In the genomic region with DNA sequence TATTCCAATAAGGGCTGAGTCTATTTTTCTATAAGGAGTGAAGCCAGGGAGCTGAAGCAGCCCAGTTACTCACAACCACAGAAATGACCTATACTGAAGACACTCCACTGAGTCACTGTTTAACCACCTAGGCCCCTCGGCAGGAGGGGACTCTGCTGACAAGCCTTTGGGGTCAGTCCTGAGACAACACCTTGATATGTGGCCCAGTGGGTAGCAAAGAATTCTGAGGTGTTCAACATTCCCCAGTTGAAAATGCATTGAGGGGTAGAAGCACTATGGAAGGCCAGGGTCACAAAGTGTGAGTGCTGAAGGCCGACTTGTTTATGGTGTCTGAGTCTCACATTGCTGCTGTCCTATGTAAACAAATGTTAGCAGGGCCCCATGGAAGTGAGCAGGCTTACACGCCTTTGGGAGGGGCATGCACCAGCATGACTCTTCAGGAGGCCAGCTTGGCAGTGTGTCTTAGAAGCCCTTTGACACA, we compare ENCODE assay signal across 12 cellular contexts.
A peak's percentile ranks its signal among the peaks of the same experiment; 100 is the strongest.
DNase-seq lines count a peak whose midpoint lies in the region; ATAC-seq, FAIRE-seq and TF ChIP-seq lines count a peak whose summit lies in the region.
"Had no signal": no experiment of that assay in that cellular context is flagged by ENCODE, and none has a peak within 500 bp of the region (broad histone marks: within the 10 kb centered on the region; RNA-seq: fewer than 3 reads in every experiment).

No MANE protein-coding gene starts in this region.

- H3K27ac ChIP-seq in GM23248: peak overlapping the region; percentile 82
- H3K27ac ChIP-seq in PC-3 (ENCODE audit: low read length): peak overlapping the region; percentile 98
- no peak overlapping the region for H3K27ac ChIP-seq in fibroblast of lung (ENCODE audit: insufficient read depth, low read length)
- no peak overlapping the region for H3K27ac ChIP-seq in small intestine (ENCODE audit: low read depth in 1 of 2, low read length in 1 of 2)

- no peaks in the 10 kb centered on the region for H4K20me1 ChIP-seq in GM23248 (ENCODE audit: insufficient read depth)
- no peaks in the 10 kb centered on the region for H4K20me1 ChIP-seq in PC-3 (ENCODE audit: low read length)
- H4K20me1 ChIP-seq in fibroblast of lung (ENCODE audit: control insufficient read depth, extremely low read depth, insufficient read depth, low read length): no peaks in the 10 kb centered on the region

- H3F3A ChIP-seq in GM23248 (ENCODE audit: insufficient read depth): peaks cover 38% of the 10 kb centered on the region
- peaks cover 2% of the 10 kb centered on the region for H3F3A ChIP-seq in PC-3 (ENCODE audit: low read length, unreplicated experiment)

- peak overlapping the region; percentile 59 for H2AFZ ChIP-seq in GM23248
- H2AFZ ChIP-seq in PC-3 (ENCODE audit: low read length): peak overlapping the region; percentile 82
- H2AFZ ChIP-seq in fibroblast of lung (ENCODE audit: low read length): peak overlapping the region; percentile 10

- intact Hi-C loops in PC-3 (cut with micrococcal nuclease): loop anchor here (5.0 to 10.0 kb wide), 2 partner anchors 69 to 104 kb away; no protein-coding TSS in a partner anchor

- BruUV-seq in PC-3 (replicated peaks; lab: Mats Ljungman, UMichigan): no TSS peak

- H3K9me2 ChIP-seq in GM23248 (ENCODE audit: insufficient read depth) (no peaks in the 10 kb centered on the region), PC-3 (replicated peaks; ENCODE audit: low read length) (no peaks in the 10 kb centered on the region)

- H3K27me3 ChIP-seq in GM23248 (replicated peaks; ENCODE audit: insufficient read depth) (no peaks in the 10 kb centered on the region), PC-3 (ENCODE audit: low read length) (no peaks in the 10 kb centered on the region), fibroblast of lung (ENCODE audit: control insufficient read depth, insufficient read depth, low read length) (no peaks in the 10 kb centered on the region), small intestine (ENCODE audit: control insufficient read depth in 2 of 2, insufficient read depth in 2 of 2, low read length in 2 of 2) (no peaks in the 10 kb centered on the region)

- TF ChIP-seq CTCF in PC-3 (conservative IDR thresholded peaks at IDR 0.05; ENCODE audit: low read depth, low read length) (no peak), fibroblast of lung (conservative IDR thresholded peaks at IDR 0.05 in 1 of 2, IDR thresholded peaks at IDR 0.05 in 1 of 2; ENCODE audit: low read depth in 1 of 2, low read length in 2 of 2) (no peak)

- H3K9ac ChIP-seq in GM23248: peak overlapping the region; percentile 40
- peak overlapping the region; percentile 65 for H3K9ac ChIP-seq in PC-3 (ENCODE audit: low read length)
- H3K9ac ChIP-seq in fibroblast of lung (ENCODE audit: insufficient read depth, low read length): no peak overlapping the region

- POLR2A ChIA-PET in PC-3 (lab: Charles Lee; ENCODE audit: unreplicated experiment): interaction anchor here (0.6 kb wide), 1 partner anchor 103 kb away, joined by 4 read pairs; no protein-coding TSS in a partner anchor

- FAIRE-seq in small intestine (lab: Jason Lieb, UNC): no peak

- no peaks in the 10 kb centered on the region for H3K36me3 ChIP-seq in GM23248 (ENCODE audit: low read depth)
- no peaks in the 10 kb centered on the region for H3K36me3 ChIP-seq in PC-3 (ENCODE audit: low read depth, low read length)
- no peaks in the 10 kb centered on the region for H3K36me3 ChIP-seq in fibroblast of lung (ENCODE audit: control insufficient read depth, insufficient read depth, low read length)
- H3K36me3 ChIP-seq in small intestine (ENCODE audit: control insufficient read depth in 2 of 2, insufficient read depth in 2 of 2, low read length in 2 of 2): no peaks in the 10 kb centered on the region

- peak overlapping the region; percentile 34 for H3K4me2 ChIP-seq in GM23248 (ENCODE audit: unreplicated experiment)
- H3K4me2 ChIP-seq in PC-3 (ENCODE audit: low read length): peak overlapping the region; percentile 85
- H3K4me2 ChIP-seq in fibroblast of lung (ENCODE audit: extremely low read depth, insufficient read depth, low read length): peak overlapping the region; percentile 58

- H3K4me3 ChIP-seq in GM23248 (peak overlapping the region; percentile 31; the same call in 1 of the 2 replicates), PC-3 (ENCODE audit: low read length) (peak overlapping the region; percentile 44; the same call in 1 of the 2 replicates), fibroblast of lung (replicated peaks in 1 of 4; ENCODE audit: control extremely low read depth in 1 of 4, insufficient read depth in 1 of 4, low read depth in 3 of 4, low read length in 4 of 4) (no peak overlapping the region), small intestine (ENCODE audit: low read depth in 1 of 2, low read length in 2 of 2) (no peak overlapping the region)

- WGBS in GM23248 (ENCODE audit: low coverage in 1 of 2, low lambda C conversion rate in 2 of 2, missing lambda C conversion rate in 2 of 2), 2 experiments: 8 to 11% methylated on average over 3 of the region's 3 CpGs
- WGBS in small intestine, 3 donors: 10 to 37% (median 13%) methylated on average over 3 of the region's 3 CpGs

- H3K9me3 ChIP-seq in GM23248 (ENCODE audit: low read depth) (no peaks in the 10 kb centered on the region), PC-3 (ENCODE audit: low read length) (no peaks in the 10 kb centered on the region), fibroblast of lung (ENCODE audit: control insufficient read depth, insufficient read depth, low read depth, low read length) (no peaks in the 10 kb centered on the region), small intestine (ENCODE audit: control insufficient read depth, low read depth) (no peaks in the 10 kb centered on the region)

- CTCF ChIA-PET in PC-3 (lab: Charles Lee): no interaction called here

- no peaks in the 10 kb centered on the region for H3K79me2 ChIP-seq in GM23248 (ENCODE audit: insufficient read depth)
- no peaks in the 10 kb centered on the region for H3K79me2 ChIP-seq in PC-3 (ENCODE audit: low read length)
- no peaks in the 10 kb centered on the region for H3K79me2 ChIP-seq in fibroblast of lung (ENCODE audit: control insufficient read depth, insufficient read depth, low read length)

- in situ Hi-C loops in GM23248 (cut with MboI): no loop called here

- DNase-seq in GM23248: peak; percentile 90
- DNase-seq in PC-3: peak; percentile 90
- peak; percentile 80 to 87 for DNase-seq in fibroblast of lung (ENCODE audit: low read depth in 2 of 2)
- peak; percentile 61 for DNase-seq in small intestine
- DNase-seq in occipital lobe (lab: John Stamatoyannopoulos, UW): no peak
- no peak for DNase-seq in NCI-H1930 (lab: John Stamatoyannopoulos, UW)
- DNase-seq: activated B cell treated with CpG ODN at 0.5 μM for 24 hours; activated naive CD4-positive, alpha-beta T cell; stimulated activated CD4-positive, alpha-beta T cell treated with anti-CD3 and anti-CD28 coated beads, Interleukin-12 subunit alpha, Interleukin-12 subunit beta, amount 100 ng/mL, for 4 hours; stimulated activated naive CD8-positive, alpha-beta T cell treated with anti-CD3 and anti-CD28 coated beads, Interleukin-15, amount 100 ng/mL, for 72 hours had no signal

- H3K4me1 ChIP-seq in GM23248 (ENCODE audit: insufficient read depth) (peaks cover 36% of the 10 kb centered on the region), PC-3 (ENCODE audit: insufficient read depth, low read length) (peaks cover 62% of the 10 kb centered on the region), fibroblast of lung (ENCODE audit: control insufficient read depth, extremely low read depth, insufficient read depth, low read length) (peaks cover 3% of the 10 kb centered on the region), small intestine (ENCODE audit: control insufficient read depth in 2 of 2, insufficient read depth in 1 of 2, low read depth in 1 of 2, low read length in 1 of 2) (no peaks in the 10 kb centered on the region)

- ATAC-seq in PC-3: peak; percentile 95
- no peak for ATAC-seq in GM21390 (IDR thresholded peaks at IDR 0.05; ENCODE audit: unreplicated experiment)
- no peak for ATAC-seq in GM18907 (IDR thresholded peaks at IDR 0.05; ENCODE audit: unreplicated experiment)
- ATAC-seq: stimulated activated naive CD8-positive, alpha-beta T cell treated with anti-CD3 and anti-CD28 coated beads, Interleukin-15, amount 100 ng/mL, for 72 hours had no signal

Comparison
In these comparisons a context has a peak if more than half of its experiments do, and no peak if none do; other contexts are left out.
1. DNase-seq: peak in GM23248 (single experiment), PC-3 (single experiment), fibroblast of lung (2 of 2) and small intestine (single experiment); none in occipital lobe (single experiment) and NCI-H1930 (0 of 2).
2. H2AFZ ChIP-seq: peak in every context shown above with its lines; median percentile 82 in PC-3; 59 in GM23248; 10 in fibroblast of lung.
3. H3K27ac ChIP-seq: peak in GM23248 (single experiment) and PC-3 (single experiment); none in fibroblast of lung (single experiment) and small intestine (0 of 2).
4. H3K4me2 ChIP-seq: peak in every context shown above with its lines; median percentile 85 in PC-3; 58 in fibroblast of lung; 34 in GM23248.
5. H3K4me3 ChIP-seq: peak in GM23248 (single experiment) and PC-3 (single experiment); none in fibroblast of lung (0 of 4) and small intestine (0 of 2).